ENCODE assay signal across 25 cellular contexts in the genomic region with DNA sequence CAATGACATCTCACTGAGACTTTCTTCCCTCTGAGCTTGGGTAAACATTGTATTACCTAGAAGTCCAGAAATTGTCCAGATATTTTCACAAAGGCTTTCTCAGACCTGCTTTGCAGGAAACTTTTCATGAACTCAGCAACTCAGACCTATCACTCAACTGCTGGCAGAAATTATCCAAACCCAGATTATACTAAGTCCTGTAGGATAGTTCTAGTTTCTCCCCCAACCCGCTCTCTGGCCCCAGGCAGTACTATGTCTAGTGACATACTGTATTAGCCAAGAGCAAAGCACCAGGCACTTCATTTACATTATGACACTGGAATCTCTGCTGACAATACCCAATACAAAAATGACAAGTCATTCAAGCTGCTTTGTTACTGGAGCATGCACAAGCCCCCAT.
"Had no signal": no experiment of that assay in that cellular context is flagged by ENCODE, and none has a peak within 500 bp of the region (broad histone marks: within the 10 kb centered on the region; RNA-seq: fewer than 3 reads in every experiment).

No MANE protein-coding gene starts in this region.

- H3K4me3 ChIP-seq: SJSA1, SK-N-MC had no signal

- H3K4me2 ChIP-seq: KMS-11 had no signal

- DNase-seq: IMR-90, Kasumi-1, MV-4-11, NCI-H1048, NCI-H1105, NCI-H1417, NCI-H1436 treated with DMSO at 0.1 percent for 48 hours, NCI-H1694, NCI-H187 treated with DMSO at 0.1 percent for 48 hours, NCI-H2029 treated with DMSO at 0.1 percent for 48 hours, NCI-H2107, NCI-H226, NCI-H446, NCI-H510A, NCI-H524 treated with DMSO at 0.1 percent for 48 hours, NCI-H69, NCI-H774, Right ventricle myocardium superior, RPMI8226, SIG-M5 had no signal

- H3K9me3 ChIP-seq: SJSA1 had no signal

- ATAC-seq: HepG2 had no signal

- H3K27me3 ChIP-seq: SJSA1 had no signal

- FAIRE-seq: HepG2, RCC 7860 had no signal

- H3K27ac ChIP-seq: KMS-11, SJSA1, SK-N-MC had no signal

- H3K9ac ChIP-seq: KMS-11 had no signal
